8 cellular contexts compared by ENCODE assay signal in the genomic region with DNA sequence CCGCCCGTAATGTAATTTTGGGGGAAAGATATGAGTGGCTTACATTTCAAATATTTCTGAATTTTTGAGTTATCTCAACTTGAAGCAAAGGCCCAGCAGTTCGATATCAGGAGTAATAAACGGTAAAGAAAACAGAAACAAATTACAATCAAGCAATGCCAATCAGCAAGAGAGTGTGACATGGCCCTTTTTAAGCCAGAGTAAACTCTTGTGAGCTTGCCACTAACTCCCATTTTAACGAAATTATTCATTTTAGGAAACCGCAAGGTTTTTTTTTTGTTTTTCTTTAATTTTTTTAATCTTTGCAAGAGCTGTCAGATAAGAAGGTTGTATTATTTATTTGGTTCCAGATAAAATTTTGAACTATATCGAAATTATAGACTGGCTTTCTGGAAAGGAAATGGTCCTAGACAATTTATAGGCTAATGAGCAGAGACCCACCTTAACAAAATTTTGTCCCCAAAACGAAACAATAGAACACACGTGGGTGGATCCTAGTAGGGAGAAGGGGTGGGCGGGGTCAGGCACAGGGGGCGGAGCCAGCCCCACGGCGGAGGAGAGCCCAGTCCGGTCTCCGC. TPM values are rescaled to one million over a fixed set of nuclear protein-coding genes. Genes with fewer than 3 reads are reported as not detected.
DNase-seq lines count a peak whose midpoint lies in the region; ATAC-seq and TF ChIP-seq lines count a peak whose summit lies in the region.

No MANE protein-coding gene starts in this region.

- ATAC-seq in lung (ENCODE audit: insufficient read depth, low FRiP score): peak; percentile 97
- no peak for ATAC-seq in HG02798 (IDR thresholded peaks at IDR 0.05; ENCODE audit: poor library complexity, unreplicated experiment)

- no peaks in the 10 kb centered on the region for H3K27me3 ChIP-seq in lung (ENCODE audit: control insufficient read depth, insufficient read depth)

- in situ Hi-C loops in astrocyte of the spinal cord (cut with HindIII; ENCODE audit: low sequenced_read_pairs): no loop called here

- H3K4me3 ChIP-seq in astrocyte of the spinal cord (ENCODE audit: low read depth, low read length): peak overlapping the region; percentile 99
- H3K4me3 ChIP-seq in lung: no peak overlapping the region

- WGBS in lung, 2 donors: 21 to 22% methylated on average over 15 of the region's 15 CpGs

- H3K36me3 ChIP-seq in lung (ENCODE audit: control insufficient read depth in 2 of 2, insufficient read depth in 2 of 2, low read length in 2 of 2): no peaks in the 10 kb centered on the region

- peaks cover 0 to 12% of the 10 kb centered on the region in 2 donors for H3K4me1 ChIP-seq in lung (ENCODE audit: control insufficient read depth in 2 of 2, insufficient read depth in 2 of 2, low read length in 2 of 2)

- no peaks in the 10 kb centered on the region for H3K9me3 ChIP-seq in lung (ENCODE audit: control insufficient read depth in 2 of 2, insufficient read depth in 1 of 2, low read length in 1 of 2)

- TF ChIP-seq CTCF in astrocyte of the spinal cord (IDR thresholded peaks at IDR 0.05; ENCODE audit: low read depth, low read length) (no peak), lung (IDR thresholded peaks at IDR 0.05; ENCODE audit: control extremely low read depth, extremely low read depth) (no peak)

- H3K27ac ChIP-seq in lung (ENCODE audit: low read depth in 1 of 2, low read length in 1 of 2): peak overlapping the region; percentile 98 to 100

- peak; percentile 83 for DNase-seq in NCI-H1694 treated with DMSO at 0.1 percent for 48 hours (lab: John Stamatoyannopoulos, UW)
- DNase-seq in NCI-H1694 (lab: John Stamatoyannopoulos, UW): no peak
- peak; percentile 90 for DNase-seq in OCI-M2 (lab: John Stamatoyannopoulos, UW; ENCODE audit: unreplicated experiment)
- no peak for DNase-seq in astrocyte of the spinal cord (ENCODE audit: low read depth, low spot score)
- no peak for DNase-seq in lung (ENCODE audit: low spot score)
- peak; percentile 88 to 93 for DNase-seq in stimulated activated CD8-positive, alpha-beta memory T cell treated with anti-CD3 and anti-CD28 coated beads, Interleukin-7, amount 100 ng/mL, for 4 hours (ENCODE audit: low read depth in 2 of 2)
- no peak for DNase-seq in NCI-H1092 (lab: John Stamatoyannopoulos, UW)

RNA-seq across cellular contexts. Expression of gene CDK7, which starts 17.4 kb away (rescaled TPM):
- 10 to 100 TPM; 21.9 to 53.2 TPM for total RNA-seq in lung
- polyA plus RNA-seq in lung: 10 to 100 TPM; 22.2 to 37.7 TPM

RNA-seq across cellular contexts. Expression of gene CENPH, which starts 27.9 kb away (rescaled TPM):
- 1 to 10 TPM; 4.2 to 5.8 TPM for total RNA-seq in lung
- 1 to 10 TPM; 3.3 to 4.9 TPM for polyA plus RNA-seq in lung

RNA-seq across cellular contexts. Expression of gene CCNB1, which starts 50.3 kb away (rescaled TPM):
- 10 to 100 TPM in 1 of 2 donors, 1 to 10 TPM in 1; 4.4 to 14.4 TPM for total RNA-seq in lung
- polyA plus RNA-seq in lung: 1 to 10 TPM; 4.7 to 6.6 TPM

Comparison
In these comparisons a context has a peak if more than half of its experiments do, and no peak if none do; other contexts are left out.
1. DNase-seq: peak in NCI-H1694 treated with DMSO at 0.1 percent for 48 hours (single experiment), OCI-M2 (single experiment) and stimulated activated CD8-positive, alpha-beta memory T cell treated with anti-CD3 and anti-CD28 coated beads, Interleukin-7, amount 100 ng/mL, for 4 hours (2 of 2); none in NCI-H1694 (single experiment), astrocyte of the spinal cord (single experiment), lung (single experiment) and NCI-H1092 (single experiment).